ENCODE assay signal across 34 cellular contexts in the genomic region with DNA sequence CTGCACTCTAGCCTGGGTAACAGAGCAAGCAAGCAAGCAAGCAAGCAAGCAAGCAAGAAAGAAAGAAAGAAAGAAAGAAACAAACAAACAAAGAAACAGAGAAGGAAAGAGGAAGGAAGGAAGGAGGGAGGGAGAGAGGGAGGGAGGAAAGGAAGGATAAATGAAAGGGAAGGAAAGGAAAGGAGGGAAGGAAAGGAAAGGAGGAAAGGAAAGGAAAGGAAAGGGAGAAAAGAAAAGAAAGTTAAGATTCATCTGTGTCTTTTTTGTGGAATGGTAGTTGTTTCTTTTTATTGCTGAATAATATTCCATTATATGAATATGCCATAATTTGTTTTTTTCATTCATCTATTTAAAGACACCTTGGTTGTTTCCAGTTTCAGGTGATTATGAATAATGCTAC.
"Had no signal": no experiment of that assay in that cellular context is flagged by ENCODE, and none has a peak within 500 bp of the region (broad histone marks: within the 10 kb centered on the region; RNA-seq: fewer than 3 reads in every experiment).

No MANE protein-coding gene starts in this region.

- H3K4me1 Mint-ChIP-seq: activated B cell treated with CpG ODN at 0.5 μM for 24 hours; activated CD4-positive, alpha-beta T cell treated with anti-CD3 and anti-CD28 coated beads, Interleukin-2, amount 10 ng/mL, durations not matched to agents 24 days and 14 days; activated naive CD8-positive, alpha-beta T cell treated with anti-CD3 and anti-CD28 coated beads for 36 hours; activated T-helper 17 cell treated with anti-CD3 and anti-CD28 coated beads, Interleukin-2, amount 50 U/mL, for 72 hours had no signal

- H3K4me3 Mint-ChIP-seq: activated B cell treated with CpG ODN at 0.5 μM for 24 hours; activated CD4-positive, alpha-beta memory T cell treated with anti-CD3 and anti-CD28 coated beads for 36 hours; activated CD4-positive, alpha-beta T cell treated with anti-CD3 and anti-CD28 coated beads, Interleukin-2, amount 10 ng/mL, durations not matched to agents 24 days and 14 days; activated CD8-positive, alpha-beta T cell treated with anti-CD3 and anti-CD28 coated beads for 36 hours; activated naive CD4-positive, alpha-beta T cell treated with anti-CD3 and anti-CD28 coated beads for 36 hours; activated naive CD8-positive, alpha-beta T cell treated with anti-CD3 and anti-CD28 coated beads for 36 hours; activated T-cell treated with anti-CD3 and anti-CD28 coated beads, Interleukin-2, amount 50 U/mL, for 4 hours; activated T-cell treated with anti-CD3 and anti-CD28 coated beads, Interleukin-2, amount 50 U/mL, for 72 hours; activated T-helper 1 cell treated with anti-CD3 and anti-CD28 coated beads, Interleukin-12 subunit alpha, Interleukin-12 subunit beta, Interleukin-2, Interleukin-4 antibody, amounts not matched to agents 30 ng/mL and 10 ng/mL and 1 ng/mL, durations not matched to agents 14 hours and 24 hours and 36 hours; activated T-helper 17 cell treated with anti-CD3 and anti-CD28 coated beads, Interleukin-2, amount 50 U/mL, for 72 hours; T-helper 1 cell treated with Interleukin-12 subunit alpha and Interleukin-12 subunit beta and Interleukin-4 antibody, amounts not matched to agents 30 μg/mL and 1 μg/mL, for 36 hours; T-helper 2 cell treated with Interferon-gamma antibody and Interleukin-4, amounts not matched to agents 5 μg/mL and 100 μg/mL, for 36 hours had no signal

- H3K36me3 ChIP-seq: adrenal gland, brain microvascular endothelial cell, breast epithelium had no signal

- ATAC-seq: activated CD8-positive, alpha-beta T cell treated with anti-CD3 and anti-CD28 coated beads for 36 hours; activated naive CD4-positive, alpha-beta T cell treated with anti-CD3 and anti-CD28 coated beads, Interleukin-2, amount 50 U/mL, for 72 hours; activated T-cell treated with anti-CD3 and anti-CD28 coated beads, Interleukin-2, amount 50 U/mL, for 4 hours; activated T-cell treated with anti-CD3 and anti-CD28 coated beads, Interleukin-2, amount 50 U/mL, for 72 hours; activated T-helper 17 cell treated with anti-CD3 and anti-CD28 coated beads, Interleukin-2, amount 50 U/mL, for 72 hours; body of pancreas had no signal

- H3K27ac ChIP-seq: adrenal gland, body of pancreas, brain microvascular endothelial cell, breast epithelium, VCaP had no signal

- H3K27ac Mint-ChIP-seq: activated B cell treated with CpG ODN at 0.5 μM for 24 hours; activated CD4-positive, alpha-beta memory T cell treated with anti-CD3 and anti-CD28 coated beads for 36 hours; activated CD4-positive, alpha-beta T cell treated with anti-CD3 and anti-CD28 coated beads, Interleukin-2, amount 10 ng/mL, durations not matched to agents 24 days and 14 days; activated CD8-positive, alpha-beta T cell treated with anti-CD3 and anti-CD28 coated beads for 36 hours; activated naive CD4-positive, alpha-beta T cell treated with anti-CD3 and anti-CD28 coated beads for 36 hours; activated naive CD4-positive, alpha-beta T cell treated with anti-CD3 and anti-CD28 coated beads, Interleukin-2, amount 50 U/mL, for 72 hours; activated naive CD8-positive, alpha-beta T cell treated with anti-CD3 and anti-CD28 coated beads for 36 hours; activated T-cell treated with anti-CD3 and anti-CD28 coated beads, Interleukin-2, amount 50 U/mL, for 72 hours; activated T-helper 1 cell treated with anti-CD3 and anti-CD28 coated beads, Interleukin-12 subunit alpha, Interleukin-12 subunit beta, Interleukin-2, Interleukin-4 antibody, amounts not matched to agents 30 ng/mL and 10 ng/mL and 1 ng/mL, durations not matched to agents 14 hours and 24 hours and 36 hours; activated T-helper 17 cell treated with anti-CD3 and anti-CD28 coated beads, Interleukin-2, amount 50 U/mL, for 72 hours; T-helper 1 cell treated with Interleukin-12 subunit alpha and Interleukin-12 subunit beta and Interleukin-4 antibody, amounts not matched to agents 30 μg/mL and 1 μg/mL, for 36 hours; T-helper 2 cell treated with Interferon-gamma antibody and Interleukin-4, amounts not matched to agents 5 μg/mL and 100 μg/mL, for 36 hours had no signal

- H3K4me3 ChIP-seq: adrenal gland, body of pancreas, breast epithelium had no signal

- H3K27me3 Mint-ChIP-seq: activated B cell treated with CpG ODN at 0.5 μM for 24 hours; activated CD4-positive, alpha-beta memory T cell treated with anti-CD3 and anti-CD28 coated beads for 36 hours; activated CD4-positive, alpha-beta T cell treated with anti-CD3 and anti-CD28 coated beads, Interleukin-2, amount 10 ng/mL, durations not matched to agents 24 days and 14 days; activated CD8-positive, alpha-beta T cell treated with anti-CD3 and anti-CD28 coated beads for 36 hours; activated naive CD8-positive, alpha-beta T cell treated with anti-CD3 and anti-CD28 coated beads for 36 hours; activated T-helper 17 cell treated with anti-CD3 and anti-CD28 coated beads, Interleukin-2, amount 50 U/mL, for 72 hours had no signal

- DNase-seq: activated B cell treated with CpG ODN at 0.5 μM for 24 hours; activated CD4-positive, alpha-beta memory T cell treated with anti-CD3 and anti-CD28 coated beads for 36 hours; activated CD4-positive, alpha-beta T cell treated with anti-CD3 and anti-CD28 coated beads for 4 hours; activated CD4-positive, alpha-beta T cell treated with anti-CD3 and anti-CD28 coated beads, Interleukin-2, amount 10 ng/mL, durations not matched to agents 24 days and 14 days; activated CD4-positive, alpha-beta T cell treated with anti-CD3 and anti-CD28 coated beads, Interleukin-2, amount 50 U/mL, for 1 hour; activated CD4-positive, alpha-beta T cell treated with anti-CD3 and anti-CD28 coated beads, Interleukin-2, amount 50 U/mL, for 4 hours; activated CD4-positive, CD25-positive, alpha-beta regulatory T cell treated with anti-CD3 and anti-CD28 coated beads, Interleukin-2, amount 50 U/mL, for 72 hours; activated CD8-positive, alpha-beta memory T cell treated with anti-CD3 and anti-CD28 coated beads, Interleukin-2, amount 50 U/mL, for 4 hours; activated CD8-positive, alpha-beta T cell treated with anti-CD3 and anti-CD28 coated beads for 36 hours; activated effector memory CD4-positive, alpha-beta T cell treated with anti-CD3 and anti-CD28 coated beads, Interleukin-2, amount 50 U/mL, for 16 hours; activated gamma-delta T cell treated with Interleukin-2 at 50 U/mL for 16 hours; activated naive CD4-positive, alpha-beta T cell; activated naive CD4-positive, alpha-beta T cell treated with anti-CD3 and anti-CD28 coated beads for 36 hours; activated naive CD4-positive, alpha-beta T cell treated with anti-CD3 and anti-CD28 coated beads, Interleukin-2, amount 50 U/mL, for 16 hours; activated naive CD8-positive, alpha-beta T cell treated with anti-CD3 and anti-CD28 coated beads for 36 hours; activated T-cell treated with anti-CD3 and anti-CD28 coated beads for 4 hours; activated T-cell treated with anti-CD3 and anti-CD28 coated beads, Interleukin-2, amount 50 U/mL, for 1 hour; activated T-cell treated with anti-CD3 and anti-CD28 coated beads, Interleukin-2, amount 50 U/mL, for 4 hours; activated T-cell treated with anti-CD3 and anti-CD28 coated beads, Interleukin-2, amount 50 U/mL, for 72 hours; adrenal gland; amniotic stem cell; aorta; body of pancreas; brain microvascular endothelial cell; central memory CD4-positive, alpha-beta T cell; T-helper 2 cell; T-helper 9 cell had no signal

- H3K4me1 ChIP-seq: adrenal gland, body of pancreas, breast epithelium had no signal

- H3K9me3 ChIP-seq: adrenal gland, body of pancreas had no signal

- H3K36me3 Mint-ChIP-seq: activated CD4-positive, alpha-beta memory T cell treated with anti-CD3 and anti-CD28 coated beads for 36 hours; activated naive CD4-positive, alpha-beta T cell treated with anti-CD3 and anti-CD28 coated beads, Interleukin-2, amount 50 U/mL, for 72 hours; activated naive CD8-positive, alpha-beta T cell treated with anti-CD3 and anti-CD28 coated beads for 36 hours had no signal

- H3K9me3 Mint-ChIP-seq: activated CD4-positive, alpha-beta T cell treated with anti-CD3 and anti-CD28 coated beads, Interleukin-2, amount 10 ng/mL, durations not matched to agents 24 days and 14 days; activated T-helper 1 cell treated with anti-CD3 and anti-CD28 coated beads, Interleukin-12 subunit alpha, Interleukin-12 subunit beta, Interleukin-2, Interleukin-4 antibody, amounts not matched to agents 30 ng/mL and 10 ng/mL and 1 ng/mL, durations not matched to agents 14 hours and 24 hours and 36 hours; T-helper 1 cell treated with Interleukin-12 subunit alpha and Interleukin-12 subunit beta and Interleukin-4 antibody, amounts not matched to agents 30 μg/mL and 1 μg/mL, for 36 hours; T-helper 2 cell treated with Interferon-gamma antibody and Interleukin-4, amounts not matched to agents 5 μg/mL and 100 μg/mL, for 36 hours had no signal

- H3K27me3 ChIP-seq: adrenal gland, body of pancreas, brain microvascular endothelial cell, breast epithelium had no signal
